17 cellular contexts compared by ENCODE assay signal in the genomic region with DNA sequence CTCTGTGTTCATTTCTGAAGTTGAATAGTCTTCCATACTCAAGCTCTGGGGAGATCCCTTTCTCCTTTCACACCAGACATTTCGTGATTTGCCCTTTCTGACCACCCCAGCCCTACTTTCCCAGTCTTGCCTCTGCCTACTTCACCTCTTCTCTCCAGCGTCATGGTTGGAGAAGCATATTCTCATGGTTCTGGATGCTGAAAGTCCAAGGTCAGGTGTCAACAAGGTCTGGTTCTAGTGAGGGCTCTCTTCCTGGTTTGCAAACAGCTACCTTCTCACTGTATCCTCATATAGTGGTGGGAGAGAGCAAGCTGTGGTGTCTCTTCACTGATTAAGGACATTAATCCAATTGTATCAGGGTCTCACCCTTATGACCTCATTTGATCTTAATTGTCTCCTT.
DNase-seq lines count a peak whose midpoint lies in the region; FAIRE-seq and TF ChIP-seq lines count a peak whose summit lies in the region.
"Had no signal": no experiment of that assay in that cellular context is flagged by ENCODE, and none has a peak within 500 bp of the region (broad histone marks: within the 10 kb centered on the region; RNA-seq: fewer than 3 reads in every experiment).

No MANE protein-coding gene starts in this region.

- no peaks in the 10 kb centered on the region for H3K9me3 ChIP-seq in H9 (ENCODE audit: control insufficient read depth, low read depth, low read length)
- no peaks in the 10 kb centered on the region for H3K9me3 ChIP-seq in H1 (ENCODE audit: insufficient read depth in 2 of 2, low read depth in 1 of 2, low read length in 1 of 2)

- H2BK20ac ChIP-seq in H9 (ENCODE audit: low read depth, low read length, poor library complexity, severe bottlenecking): no peak overlapping the region
- no peak overlapping the region for H2BK20ac ChIP-seq in H1 (ENCODE audit: low read length)

- no peak overlapping the region for H3K23ac ChIP-seq in H9 (ENCODE audit: insufficient read length, low read depth, low read length)
- H3K23ac ChIP-seq in H1 (ENCODE audit: insufficient read length): no peak overlapping the region

- no peak for DNase-seq in H9
- peak; percentile 55 for DNase-seq in NCI-H82 treated with DMSO at 0.1 percent for 48 hours (lab: John Stamatoyannopoulos, UW; ENCODE audit: unreplicated experiment)
- no peak for DNase-seq in H1 (ENCODE audit: low read depth in 1 of 2, low spot score in 2 of 2)
- no peak for DNase-seq in neural crest cell (ENCODE audit: low read depth, low spot score)
- no peak for DNase-seq in NCI-H1417 treated with DMSO at 0.1 percent for 48 hours (lab: John Stamatoyannopoulos, UW)
- DNase-seq in medulla oblongata (ENCODE audit: extremely low spot score): no peak
- DNase-seq in activated CD4-positive, alpha-beta memory T cell treated with anti-CD3 and anti-CD28 coated beads, Interleukin-2, amount 10 ng/mL, durations not matched to agents 7 days and 5 days: no peak
- DNase-seq: C1 segment of cervical spinal cord; CD4-positive, alpha-beta memory T cell; COR-L47; DMS153; DND-41; GOT3; H7; HFFc6 had no signal

- H3K79me1 ChIP-seq in H9 (ENCODE audit: insufficient read depth, low read depth, low read length, poor library complexity, severe bottlenecking): peaks cover 6% of the 10 kb centered on the region
- H3K79me1 ChIP-seq in H1 (ENCODE audit: low read depth, low read length): peaks cover 21% of the 10 kb centered on the region

- H2AK5ac ChIP-seq in H9 (ENCODE audit: insufficient read length, low read length) (peak overlapping the region; percentile 22), H1 (ENCODE audit: low read depth, low read length) (0 out of 2 replicates have a peak overlapping the region, but pooled peaks have one; percentile 20)

- H3K27ac ChIP-seq in H9 (ENCODE audit: insufficient read length, low read depth, low read length) (no peak overlapping the region), H1 (ENCODE audit: low read depth, low read length) (no peak overlapping the region; the same call in 1 of the 2 replicates)

- TF ChIP-seq CTCF in H9 (conservative IDR thresholded peaks at IDR 0.05): no peak
- no peak for TF ChIP-seq CTCF in H1 (IDR thresholded peaks at IDR 0.05; ENCODE audit: control extremely low read depth in 1 of 3, insufficient read depth in 1 of 3, low read depth in 1 of 3, low read length in 3 of 3)
- TF ChIP-seq CTCF in neural crest cell (conservative IDR thresholded peaks at IDR 0.05): no peak

- H3K4me1 Mint-ChIP-seq in H9: peaks cover 68 to 73% of the 10 kb centered on the region in 2 experiments
- H3K4me1 Mint-ChIP-seq in neural crest cell: peaks cover 50% of the 10 kb centered on the region
- no peaks in the 10 kb centered on the region for H3K4me1 Mint-ChIP-seq in activated CD4-positive, alpha-beta memory T cell treated with anti-CD3 and anti-CD28 coated beads, Interleukin-2, amount 10 ng/mL, durations not matched to agents 7 days and 5 days
- H3K4me1 Mint-ChIP-seq: CD4-positive, alpha-beta memory T cell had no signal

- H4K20me1 ChIP-seq in H9 (ENCODE audit: control insufficient read depth, insufficient read depth, insufficient read length) (no peaks in the 10 kb centered on the region), H1 (replicated peaks in 1 of 2; ENCODE audit: control insufficient read depth in 1 of 2, insufficient read depth in 2 of 2, low read length in 2 of 2) (peaks cover 1 to 6% of the 10 kb centered on the region in 2 experiments)

- no peak overlapping the region for H3T11ph ChIP-seq in H9 (ENCODE audit: low read length)

- WGBS in H9 (ENCODE audit: extremely low coverage, insufficient read length, low lambda C conversion rate): no CpG with 5 or more reads among the region's 2 CpGs
- 80% methylated on average over 2 of the region's 2 CpGs; no CpG with 5 or more reads in 1 of the 2 experiments for WGBS in H1 (ENCODE audit: extremely low coverage in 1 of 2, insufficient coverage in 1 of 2, insufficient read length in 1 of 2, insufficient replicate concordance in 2 of 2, low coverage in 1 of 2, low lambda C conversion rate in 2 of 2, missing lambda C conversion rate in 1 of 2), 2 experiments

- no peak overlapping the region for H3K9ac ChIP-seq in H9 (ENCODE audit: extremely low read depth, insufficient read length, low read length)
- no peak overlapping the region for H3K9ac ChIP-seq in H1 (replicated peaks in 1 of 4; ENCODE audit: extremely low read depth in 1 of 4, low read depth in 3 of 4, low read length in 3 of 4)

- CTCF ChIA-PET in H1 (lab: Charles Lee; ENCODE audit: partially characterized antibody): interaction anchor here (0.9 to 3.1 kb wide), 6 partner anchors 11 to 158 kb away, joined by 3 to 16 read pairs (median 5); no protein-coding TSS in a partner anchor
- CTCF ChIA-PET in activated CD4-positive, alpha-beta memory T cell treated with anti-CD3 and anti-CD28 coated beads, Interleukin-2, amount 10 ng/mL, durations not matched to agents 7 days and 5 days (lab: Charles Lee): interaction anchor here (0.6 kb wide), 1 partner anchor 13 kb away, joined by 3 read pairs; no protein-coding TSS in a partner anchor

- H3K79me2 ChIP-seq in H9 (ENCODE audit: insufficient read depth, low read length) (peaks cover 30% of the 10 kb centered on the region; the same call in 1 of the 2 replicates), H1 (ENCODE audit: control insufficient read depth in 1 of 2, insufficient read depth in 2 of 2, low read length in 2 of 2) (peaks cover 0 to 95% of the 10 kb centered on the region in 2 experiments; a peak in 3 of 4 replicates)

- no peak overlapping the region for H4K5ac ChIP-seq in H9 (ENCODE audit: insufficient read length, low read depth, low read length)
- no peak overlapping the region for H4K5ac ChIP-seq in H1 (ENCODE audit: insufficient read length, low read depth, low read length)

- no peak for TF ChIP-seq POLR2A in H1 (IDR thresholded peaks at IDR 0.05; ENCODE audit: control extremely low read depth in 1 of 2, low read depth in 2 of 2, low read length in 2 of 2)

- H4K91ac ChIP-seq in H9 (ENCODE audit: insufficient read length, low read depth, low read length) (no peak overlapping the region), H1 (replicated peaks; ENCODE audit: insufficient read length, low read length) (no peak overlapping the region)

- H2BK120ac ChIP-seq in H9 (ENCODE audit: low read depth, low read length, poor library complexity, severe bottlenecking) (no peak overlapping the region), H1 (replicated peaks; ENCODE audit: low read depth, low read length) (no peak overlapping the region)

- H3K36me3 Mint-ChIP-seq in H9 (ENCODE audit: insufficient read depth in 1 of 3, low read depth in 3 of 3) (no peaks in the 10 kb centered on the region; a peak in 3 of 7 replicates), neural crest cell (ENCODE audit: low read depth) (peaks cover 10% of the 10 kb centered on the region)
- no peaks in the 10 kb centered on the region for H3K36me3 Mint-ChIP-seq in activated CD4-positive, alpha-beta memory T cell treated with anti-CD3 and anti-CD28 coated beads, Interleukin-2, amount 10 ng/mL, durations not matched to agents 7 days and 5 days (ENCODE audit: low read depth)

- TF ChIP-seq RAD21 in H1 (IDR thresholded peaks at IDR 0.05 in 1 of 2, conservative IDR thresholded peaks at IDR 0.05 in 1 of 2; ENCODE audit: low read depth in 2 of 2, low read length in 2 of 2): no peak

- H4K8ac ChIP-seq in H9 (replicated peaks; ENCODE audit: insufficient read length, low read depth, low read length): no peak overlapping the region
- H4K8ac ChIP-seq in H1 (ENCODE audit: extremely low read depth, insufficient read depth, low read length): no peak overlapping the region

- no peaks in the 10 kb centered on the region for H3K27me3 Mint-ChIP-seq in H9 (ENCODE audit: low read depth)
- H3K27me3 Mint-ChIP-seq in neural crest cell (ENCODE audit: low read depth): no peaks in the 10 kb centered on the region
- no peaks in the 10 kb centered on the region for H3K27me3 Mint-ChIP-seq in activated CD4-positive, alpha-beta memory T cell treated with anti-CD3 and anti-CD28 coated beads, Interleukin-2, amount 10 ng/mL, durations not matched to agents 7 days and 5 days
- H3K27me3 Mint-ChIP-seq: CD4-positive, alpha-beta memory T cell had no signal

- H3K9me3 Mint-ChIP-seq in H9 (no peaks in the 10 kb centered on the region), neural crest cell (no peaks in the 10 kb centered on the region)
- peaks cover 2% of the 10 kb centered on the region for H3K9me3 Mint-ChIP-seq in activated CD4-positive, alpha-beta memory T cell treated with anti-CD3 and anti-CD28 coated beads, Interleukin-2, amount 10 ng/mL, durations not matched to agents 7 days and 5 days
- H3K9me3 Mint-ChIP-seq: HFFc6 had no signal

- H3K4me2 ChIP-seq in H9 (ENCODE audit: insufficient read depth, insufficient read length, low read length): no peak overlapping the region
- H3K4me2 ChIP-seq in H1 (ENCODE audit: insufficient read depth in 1 of 2, low read depth in 2 of 2, low read length in 2 of 2): no peak overlapping the region

- H2AFZ ChIP-seq in H9 (ENCODE audit: low read length) (no peak overlapping the region), H1 (ENCODE audit: low read length) (no peak overlapping the region)

- H3K36me3 ChIP-seq in H1 (ENCODE audit: control insufficient read depth in 2 of 4, insufficient read depth in 4 of 4, low read length in 3 of 4): no peaks in the 10 kb centered on the region

- H3K14ac ChIP-seq in H9 (ENCODE audit: insufficient read depth, low read length) (no peak overlapping the region), H1 (ENCODE audit: insufficient read length) (no peak overlapping the region)

- H3K56ac ChIP-seq in H9 (ENCODE audit: insufficient read length, low read depth, low read length) (no peak overlapping the region), H1 (replicated peaks; ENCODE audit: insufficient read length, low read depth, low read length) (no peak overlapping the region)

- peaks cover 11% of the 10 kb centered on the region for H3K4me1 ChIP-seq in H9 (ENCODE audit: insufficient read depth, low read length)
- peaks cover 7 to 36% (median 19%) of the 10 kb centered on the region in 4 experiments for H3K4me1 ChIP-seq in H1 (replicated peaks in 1 of 4; ENCODE audit: control insufficient read depth in 3 of 4, insufficient read depth in 4 of 4, low read length in 3 of 4)

- no peak for TF ChIP-seq EP300 in H1 (IDR thresholded peaks at IDR 0.05; ENCODE audit: borderline replicate concordance in 1 of 2, low read depth in 2 of 2, low read length in 2 of 2)

- H3K23me2 ChIP-seq in H9 (ENCODE audit: insufficient read length, low read depth, low read length, poor library complexity, severe bottlenecking) (no peaks in the 10 kb centered on the region), H1 (ENCODE audit: low read depth, low read length) (peaks cover 2% of the 10 kb centered on the region; the same call in 1 of the 2 replicates)

- H3K4ac ChIP-seq in H9 (ENCODE audit: low read depth, low read length) (no peak overlapping the region), H1 (replicated peaks; ENCODE audit: insufficient read length, low read depth, low read length) (no peak overlapping the region)

- H3K4me3 ChIP-seq in H1 (ENCODE audit: extremely low read depth in 1 of 4, insufficient read depth in 2 of 4, low read depth in 3 of 4, low read length in 4 of 4): no peak overlapping the region

- no peak overlapping the region for H2BK12ac ChIP-seq in H9 (ENCODE audit: insufficient read length, low read depth, low read length)
- no peak overlapping the region for H2BK12ac ChIP-seq in H1 (ENCODE audit: low read depth, low read length)

- H3K27ac Mint-ChIP-seq in H9: peak overlapping the region in 1 of 3 experiments; percentile 25; a peak in 2 of 7 replicates
- H3K27ac Mint-ChIP-seq in neural crest cell (ENCODE audit: unreplicated experiment): peak overlapping the region; percentile 10
- no peak overlapping the region for H3K27ac Mint-ChIP-seq in activated CD4-positive, alpha-beta memory T cell treated with anti-CD3 and anti-CD28 coated beads, Interleukin-2, amount 10 ng/mL, durations not matched to agents 7 days and 5 days
- H3K27ac Mint-ChIP-seq: CD4-positive, alpha-beta memory T cell; HFFc6 had no signal

- H3K4me3 Mint-ChIP-seq in H9 (no peak overlapping the region), neural crest cell (no peak overlapping the region)
- no peak overlapping the region for H3K4me3 Mint-ChIP-seq in activated CD4-positive, alpha-beta memory T cell treated with anti-CD3 and anti-CD28 coated beads, Interleukin-2, amount 10 ng/mL, durations not matched to agents 7 days and 5 days
- H3K4me3 Mint-ChIP-seq: CD4-positive, alpha-beta memory T cell; HFFc6 had no signal

- H2BK5ac ChIP-seq in H9 (ENCODE audit: insufficient read length, low read length): no peak overlapping the region
- no peak overlapping the region for H2BK5ac ChIP-seq in H1 (ENCODE audit: low read depth, low read length)

- H3K27me3 ChIP-seq in H9 (ENCODE audit: insufficient read depth, low read length): no peaks in the 10 kb centered on the region
- H3K27me3 ChIP-seq in H1 (replicated peaks in 1 of 4; ENCODE audit: control insufficient read depth in 3 of 4, extremely low read depth in 1 of 4, insufficient read depth in 3 of 4, low read length in 3 of 4): no peaks in the 10 kb centered on the region

- no peak overlapping the region for H2BK15ac ChIP-seq in H9 (ENCODE audit: low read depth, low read length)
- H2BK15ac ChIP-seq in H1 (ENCODE audit: low read length): no peak overlapping the region

- FAIRE-seq in H1 (lab: Jason Lieb, UNC): no peak
- FAIRE-seq: G401.6, GM12892 had no signal

- POLR2A ChIA-PET in H1 (lab: Charles Lee; ENCODE audit: partially characterized antibody): no interaction called here
- POLR2A ChIA-PET in activated CD4-positive, alpha-beta memory T cell treated with anti-CD3 and anti-CD28 coated beads, Interleukin-2, amount 10 ng/mL, durations not matched to agents 7 days and 5 days (lab: Charles Lee): no interaction called here

- no peak overlapping the region for H3K18ac ChIP-seq in H9 (ENCODE audit: insufficient read length, low read depth, low read length)
- no peak overlapping the region for H3K18ac ChIP-seq in H1 (ENCODE audit: extremely low read depth, low read length)
